ENCODE assay signal across 8 cellular contexts in the genomic region with DNA sequence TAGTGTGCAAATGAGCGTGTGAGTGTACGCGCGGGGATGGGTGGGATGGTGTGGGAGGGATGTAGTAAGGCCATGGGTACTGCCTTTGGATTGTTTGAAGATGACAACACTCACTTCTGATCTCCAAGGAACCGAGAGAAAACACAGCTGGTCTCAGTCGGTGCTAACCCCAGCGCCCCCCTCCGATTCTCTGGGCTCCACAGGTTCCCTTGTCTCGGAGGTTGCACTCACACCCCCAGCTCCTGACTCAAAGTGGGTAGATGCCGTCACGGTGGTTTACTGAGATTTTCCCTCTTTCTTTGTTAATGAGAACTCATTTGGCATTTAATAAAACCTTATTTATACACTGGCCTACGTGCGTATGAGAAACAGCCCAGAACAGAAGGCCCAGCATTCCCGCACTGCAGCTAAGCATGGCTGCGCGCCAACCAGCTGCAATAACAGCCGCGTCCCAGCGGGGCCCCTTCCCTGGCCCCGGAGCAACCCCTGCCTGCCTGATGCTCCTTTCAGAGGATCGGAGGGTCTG. TPM values are rescaled to one million over a fixed set of nuclear protein-coding genes. Genes with fewer than 3 reads are reported as not detected.
DNase-seq lines count a peak whose midpoint lies in the region; ATAC-seq and TF ChIP-seq lines count a peak whose summit lies in the region.

No MANE protein-coding gene starts in this region.

- TF ChIP-seq CTCF in cardiac fibroblast (IDR thresholded peaks at IDR 0.05; ENCODE audit: low read depth, low read length) (no peak), kidney epithelial cell (IDR thresholded peaks at IDR 0.05; ENCODE audit: insufficient read depth, low read length, poor library complexity, severe bottlenecking) (no peak), sigmoid colon (IDR thresholded peaks at IDR 0.05) (no peak)

- ATAC-seq in HG02840 (IDR thresholded peaks at IDR 0.05; ENCODE audit: low FRiP score, unreplicated experiment) (no peak), GM21723 (IDR thresholded peaks at IDR 0.05; ENCODE audit: unreplicated experiment) (no peak), GM18502 (IDR thresholded peaks at IDR 0.05; ENCODE audit: poor library complexity, unreplicated experiment) (no peak)

- no peak for TF ChIP-seq POLR2A in sigmoid colon (IDR thresholded peaks at IDR 0.05)

- peaks cover 0 to 57% (median 48%) of the 10 kb centered on the region in 4 donors for H3K4me1 ChIP-seq in sigmoid colon

- peak; percentile 24 for DNase-seq in ELR (ENCODE audit: low read depth)
- DNase-seq in cardiac fibroblast (ENCODE audit: low read depth in 2 of 2): peak; percentile 93 to 96
- peak; percentile 79 for DNase-seq in kidney epithelial cell (ENCODE audit: low read depth)
- DNase-seq in sigmoid colon: peak; percentile 92
- DNase-seq in NCI-H345 treated with DMSO at 0.1 percent for 48 hours (lab: John Stamatoyannopoulos, UW; ENCODE audit: unreplicated experiment): no peak

- intact Hi-C loops in sigmoid colon (cut with DNase I): loop anchor here (1.0 kb wide), 1 partner anchor 26 kb away; no protein-coding TSS in a partner anchor

- H3K27ac ChIP-seq in sigmoid colon: peak overlapping the region; percentile 73 to 90 (median 76)

- H3K36me3 ChIP-seq in kidney epithelial cell (ENCODE audit: control insufficient read depth, insufficient read depth, low read length) (no peaks in the 10 kb centered on the region), sigmoid colon (no peaks in the 10 kb centered on the region)

- no peak overlapping the region for H3K4me3 ChIP-seq in cardiac fibroblast (replicated peaks in 1 of 2; ENCODE audit: low read depth in 2 of 2, low read length in 2 of 2)
- H3K4me3 ChIP-seq in kidney epithelial cell (ENCODE audit: low read depth, low read length): no peak overlapping the region
- H3K4me3 ChIP-seq in sigmoid colon: peak overlapping the region in 1 of 4 donors; percentile 13

- no peaks in the 10 kb centered on the region for H3K27me3 ChIP-seq in kidney epithelial cell (ENCODE audit: control insufficient read depth, insufficient read depth, low read length)
- H3K27me3 ChIP-seq in sigmoid colon: no peaks in the 10 kb centered on the region

- no peaks in the 10 kb centered on the region for H3K9me3 ChIP-seq in sigmoid colon

- peak in 1 of 4 donors; percentile 18 for TF ChIP-seq EP300 in sigmoid colon (IDR thresholded peaks at IDR 0.05)

- 67 to 68% methylated on average over 21 of the region's 21 CpGs for WGBS in sigmoid colon, 2 donors

RNA-seq across cellular contexts. Expression of a gene that starts 25.8 kb away (rescaled TPM):
- not detected in 2 replicates for total RNA-seq in kidney epithelial cell
- total RNA-seq in sigmoid colon: 1 to 10 TPM in 1 of 4 donors, under 1 TPM in 3; 0.14 to 1.1 (median 0.50) TPM
- under 1 TPM in 1 of 3 donors, not detected in 2; 0.16 TPM for polyA plus RNA-seq in sigmoid colon
